In genomic region chr4:1720163-1720983, GRCh38 we compare ENCODE assay signal across 8 cellular contexts. TPM values are rescaled to one million over a fixed set of nuclear protein-coding genes. Genes with fewer than 3 reads are reported as not detected.
DNase-seq lines count a peak whose midpoint lies in the region; ATAC-seq and TF ChIP-seq lines count a peak whose summit lies in the region.

No MANE protein-coding gene starts in this region.

- ATAC-seq in GM19395 (IDR thresholded peaks at IDR 0.05; ENCODE audit: unreplicated experiment): peak; percentile 15
- ATAC-seq in HG02885 (IDR thresholded peaks at IDR 0.05; ENCODE audit: poor library complexity, unreplicated experiment): no peak

- TF ChIP-seq POLR2A in testis (IDR thresholded peaks at IDR 0.05): no peak

- no peak for TF ChIP-seq CTCF in HL-60 (IDR thresholded peaks at IDR 0.05; ENCODE audit: insufficient read depth, low read length)
- no peak for TF ChIP-seq CTCF in testis (IDR thresholded peaks at IDR 0.05)

- H3K4me1 Mint-ChIP-seq in activated CD4-positive, alpha-beta memory T cell treated with anti-CD3 and anti-CD28 coated beads for 36 hours (ENCODE audit: low read depth): peaks cover 53% of the 10 kb centered on the region

- 1% methylated on average over 27 to 66 of the region's 79 CpGs for WGBS in testis, 2 donors

- H3K4me1 ChIP-seq in mononuclear cell (ENCODE audit: insufficient read depth, low read length): peaks cover 76% of the 10 kb centered on the region
- peaks cover 16% of the 10 kb centered on the region for H3K4me1 ChIP-seq in testis

- H3K27ac ChIP-seq in HL-60 (replicated peaks) (peak overlapping the region; percentile 90), testis (peak overlapping the region; percentile 4 to 89)

- no peaks in the 10 kb centered on the region for H3K27me3 Mint-ChIP-seq in activated CD4-positive, alpha-beta memory T cell treated with anti-CD3 and anti-CD28 coated beads for 36 hours

- DNase-seq in D341Med (ENCODE audit: low spot score) (peak; percentile 72), HL-60 (ENCODE audit: low read depth in 1 of 2, low spot score in 1 of 2) (peak in 1 of 2 experiments; percentile 65), epidermal melanocyte (ENCODE audit: insufficient read length, low spot score) (peak; percentile 36), testis (peak; percentile 61)
- peak; percentile 69 for DNase-seq in activated CD4-positive, alpha-beta memory T cell treated with anti-CD3 and anti-CD28 coated beads for 36 hours

- POLR2A ChIA-PET in activated CD4-positive, alpha-beta memory T cell treated with anti-CD3 and anti-CD28 coated beads for 36 hours (lab: Charles Lee): interaction anchor here (0.7 to 5.0 kb wide), 7 partner anchors 8 to 788 kb away, joined by 3 to 56 read pairs (median 4); partner anchors contain the start of genes GAK, SLBP and TMEM175

- H3K4me3 ChIP-seq in HL-60 (replicated peaks; ENCODE audit: insufficient read depth, low read length) (peak overlapping the region; percentile 74), mononuclear cell (ENCODE audit: low read length) (peak overlapping the region; percentile 54), testis (peak overlapping the region; percentile 67 to 71)

- peak overlapping the region; percentile 88 for H3K4me3 Mint-ChIP-seq in activated CD4-positive, alpha-beta memory T cell treated with anti-CD3 and anti-CD28 coated beads for 36 hours

- H3K36me3 ChIP-seq in testis (ENCODE audit: low read depth, missing control alignments): no peaks in the 10 kb centered on the region

- H3K27me3 ChIP-seq in HL-60 (ENCODE audit: insufficient read depth, poor library complexity, severe bottlenecking) (no peaks in the 10 kb centered on the region), mononuclear cell (ENCODE audit: insufficient read depth, low read length) (no peaks in the 10 kb centered on the region), testis (no peaks in the 10 kb centered on the region)

- intact Hi-C loops in activated CD4-positive, alpha-beta memory T cell treated with anti-CD3 and anti-CD28 coated beads for 36 hours (cut with micrococcal nuclease): loop anchor here (2.0 to 5.0 kb wide), 3 partner anchors 137 to 697 kb away; partner anchors contain the start of genes CFAP99, LETM1, UVSSA and ZFYVE28
- intact Hi-C loops in testis (cut with DNase I; ENCODE audit: low total_unique reads): no loop called here

- H3K9me3 ChIP-seq in mononuclear cell (ENCODE audit: low read depth, low read length) (no peaks in the 10 kb centered on the region), testis (no peaks in the 10 kb centered on the region)

- no peaks in the 10 kb centered on the region for H3K9me3 Mint-ChIP-seq in activated CD4-positive, alpha-beta memory T cell treated with anti-CD3 and anti-CD28 coated beads for 36 hours

- CTCF ChIA-PET in activated CD4-positive, alpha-beta memory T cell treated with anti-CD3 and anti-CD28 coated beads for 36 hours (lab: Charles Lee): interaction anchor here (1.1 to 3.3 kb wide), 4 partner anchors 8 to 27 kb away, joined by 3 to 20 read pairs (median 12); partner anchors contain the start of gene SLBP

- peak overlapping the region; percentile 93 for H3K27ac Mint-ChIP-seq in activated CD4-positive, alpha-beta memory T cell treated with anti-CD3 and anti-CD28 coated beads for 36 hours

- H3K36me3 Mint-ChIP-seq in activated CD4-positive, alpha-beta memory T cell treated with anti-CD3 and anti-CD28 coated beads for 36 hours: peaks cover 44% of the 10 kb centered on the region

RNA-seq across cellular contexts. Expression of gene TMEM129, which starts 0.8 kb away (rescaled TPM):
- total RNA-seq in activated CD4-positive, alpha-beta memory T cell treated with anti-CD3 and anti-CD28 coated beads for 36 hours: 10 to 100 TPM; 16.2 to 18.1 TPM
- total RNA-seq in mononuclear cell (12.1 TPM), testis (10 to 100 TPM; 76.1 to 76.4 TPM)
- 34.0 TPM for polyA plus RNA-seq in testis (ENCODE audit: insufficient read depth, low read depth, low replicate concordance)

RNA-seq across cellular contexts. Expression of gene TACC3, which starts 0.9 kb away (rescaled TPM):
- total RNA-seq in activated CD4-positive, alpha-beta memory T cell treated with anti-CD3 and anti-CD28 coated beads for 36 hours: 100 to 1,000 TPM; 194 to 201 TPM
- total RNA-seq in mononuclear cell: 27.0 TPM
- total RNA-seq in testis: 100 to 1,000 TPM in 1 of 2 donors, 10 to 100 TPM in 1; 82.9 to 112 TPM
- 158 TPM for polyA plus RNA-seq in testis (ENCODE audit: insufficient read depth, low read depth, low replicate concordance)

RNA-seq across cellular contexts. Expression of gene SLBP, which starts 8.3 kb away (rescaled TPM):
- 100 to 1,000 TPM; 103 to 106 TPM for total RNA-seq in activated CD4-positive, alpha-beta memory T cell treated with anti-CD3 and anti-CD28 coated beads for 36 hours
- total RNA-seq in mononuclear cell (61.9 TPM), testis (100 to 1,000 TPM; 137 to 173 TPM)
- 118 TPM for polyA plus RNA-seq in testis (ENCODE audit: insufficient read depth, low read depth, low replicate concordance)

RNA-seq across cellular contexts. Expression of gene FAM53A, which starts 36.3 kb away (rescaled TPM):
- 1 to 10 TPM; 1.3 to 1.4 TPM for total RNA-seq in activated CD4-positive, alpha-beta memory T cell treated with anti-CD3 and anti-CD28 coated beads for 36 hours
- 2.2 TPM for total RNA-seq in mononuclear cell
- 10 to 100 TPM; 41.3 to 60.8 TPM for total RNA-seq in testis
- polyA plus RNA-seq in testis (ENCODE audit: insufficient read depth, low read depth, low replicate concordance): 24.2 TPM
